Comparison of ENCODE assay signal across 10 cellular contexts in genomic region chr2:40028792-40029488, GRCh38.
DNase-seq lines count a peak whose midpoint lies in the region; ATAC-seq, FAIRE-seq and TF ChIP-seq lines count a peak whose summit lies in the region.
"Had no signal": no experiment of that assay in that cellular context is flagged by ENCODE, and none has a peak within 500 bp of the region (broad histone marks: within the 10 kb centered on the region; RNA-seq: fewer than 3 reads in every experiment).

No MANE protein-coding gene starts in this region.

- no peak overlapping the region for H2AFZ ChIP-seq in osteoblast (ENCODE audit: low read length)
- H2AFZ ChIP-seq: parathyroid adenoma had no signal

- FAIRE-seq in GM19239 (lab: Jason Lieb, UNC), result peak; percentile 8

- H3K4me1 ChIP-seq in osteoblast (ENCODE audit: insufficient read depth, low read length) (peaks cover 45% of the 10 kb centered on the region), A673 (ENCODE audit: insufficient read depth, low read length, poor library complexity, severe bottlenecking) (no peaks in the 10 kb centered on the region)
- H3K4me1 ChIP-seq: parathyroid adenoma had no signal

- intact Hi-C loops in A673 (cut with micrococcal nuclease; ENCODE audit: unreplicated experiment), result no loop called here

- H3K4me3 ChIP-seq in osteoblast (ENCODE audit: insufficient read depth, low read length) (no peak overlapping the region), A673 (ENCODE audit: low read depth, low read length, poor library complexity, severe bottlenecking) (no peak overlapping the region)

- H3K27ac ChIP-seq in osteoblast (ENCODE audit: low read depth, low read length) (peak overlapping the region; percentile 26), A673 (ENCODE audit: low read depth, low read length, poor library complexity, severe bottlenecking) (no peak overlapping the region)
- H3K27ac ChIP-seq: parathyroid adenoma had no signal

- H4K20me1 ChIP-seq in osteoblast (ENCODE audit: insufficient read depth, low read length), result no peaks in the 10 kb centered on the region

- H3K36me3 ChIP-seq in osteoblast (ENCODE audit: insufficient read depth, low read length) (no peaks in the 10 kb centered on the region), A673 (ENCODE audit: insufficient read depth, low read length, poor library complexity, severe bottlenecking) (no peaks in the 10 kb centered on the region)

- BruUV-seq in A673 (replicated peaks; lab: Mats Ljungman, UMichigan), result no TSS peak

- no peaks in the 10 kb centered on the region for H3K79me2 ChIP-seq in osteoblast (ENCODE audit: insufficient read depth, low read length)
- H3K79me2 ChIP-seq: parathyroid adenoma had no signal

- H3K9me3 ChIP-seq in osteoblast (ENCODE audit: low read depth, low read length) (no peaks in the 10 kb centered on the region), A673 (ENCODE audit: low read depth, low read length, poor library complexity, severe bottlenecking) (no peaks in the 10 kb centered on the region)

- TF ChIP-seq CTCF in osteoblast (IDR thresholded peaks at IDR 0.05; ENCODE audit: extremely low read depth, low read depth, low read length) (no peak), A673 (conservative IDR thresholded peaks at IDR 0.05; ENCODE audit: low read depth, low read length) (no peak)

- H3K4me2 ChIP-seq in osteoblast (ENCODE audit: insufficient read depth, low read length), result no peak overlapping the region

- CTCF ChIA-PET in A673 (lab: Charles Lee), result no interaction called here

- POLR2A ChIA-PET in A673 (lab: Charles Lee; ENCODE audit: low non-redundant PET), result no interaction called here

- ATAC-seq in HG02623 (IDR thresholded peaks at IDR 0.05; ENCODE audit: unreplicated experiment), result peak; percentile 71
- ATAC-seq in HG03558 (IDR thresholded peaks at IDR 0.05; ENCODE audit: extremely low read depth, unreplicated experiment), result peak; percentile 71

- H3K27me3 ChIP-seq in osteoblast (ENCODE audit: insufficient read depth, low read length), result no peaks in the 10 kb centered on the region
- H3K27me3 ChIP-seq in A673 (replicated peaks; ENCODE audit: insufficient read depth, low read depth, low read length, poor library complexity), result peaks cover 7% of the 10 kb centered on the region

- DNase-seq in GM19239 (ENCODE audit: insufficient read length, low spot score) (no peak), osteoblast (ENCODE audit: insufficient read length, low spot score, missing footprints) (no peak), A673 (ENCODE audit: low spot score) (no peak), AG20443 (ENCODE audit: low spot score) (no peak)
- DNase-seq in stimulated activated naive CD4-positive, alpha-beta T cell (lab: John Stamatoyannopoulos, UW), result no peak
- DNase-seq: activated CD4-positive, alpha-beta T cell treated with anti-CD3 and anti-CD28 coated beads for 1 hour; NCI-H2081 treated with DMSO at 0.1 percent for 48 hours had no signal
